ENCODE assay signal across 19 cellular contexts in genomic region chr2:54271236-54271635, GRCh38. TPM values are rescaled to one million over a fixed set of nuclear protein-coding genes. Genes with fewer than 3 reads are reported as not detected.
"Had no signal": no experiment of that assay in that cellular context is flagged by ENCODE, and none has a peak within 500 bp of the region (broad histone marks: within the 10 kb centered on the region; RNA-seq: fewer than 3 reads in every experiment).

No MANE protein-coding gene starts in this region.

- H3K4me3 ChIP-seq: colonic mucosa, lung, neural progenitor cell, ovary, sigmoid colon, spleen, tibial artery, vagina had no signal

- DNase-seq: activated CD4-positive, alpha-beta T cell treated with anti-CD3 and anti-CD28 coated beads, Interleukin-2, amount 50 U/mL, for 1 hour; activated CD8-positive, alpha-beta memory T cell treated with anti-CD3 and anti-CD28 coated beads for 24 hours; activated gamma-delta T cell treated with Interleukin-2 at 50 U/mL for 16 hours; amygdala; central memory CD4-positive, alpha-beta T cell; colonic mucosa; left colon; midbrain; ovary; sigmoid colon; spleen; stimulated activated CD4-positive, alpha-beta T cell treated with anti-CD3 and anti-CD28 coated beads, Interleukin-1b, Interleukin-23, amount 100 ng/mL, for 48 hours; tibial artery had no signal

- H2AFZ ChIP-seq: neural progenitor cell had no signal

- H3K4me2 ChIP-seq: neural progenitor cell had no signal

- H3K27me3 ChIP-seq: colonic mucosa, neural progenitor cell, ovary, sigmoid colon, spleen, tibial artery, vagina had no signal

- ATAC-seq: esophagus mucosa, left colon had no signal

- FAIRE-seq: islet of Langerhans had no signal

- H3K27ac ChIP-seq: colonic mucosa, neural progenitor cell, ovary, sigmoid colon, tibial artery, vagina had no signal

- H3K9me3 ChIP-seq: colonic mucosa, ovary, sigmoid colon, spleen, tibial artery, vagina had no signal

- H3K4me1 ChIP-seq: colonic mucosa, neural progenitor cell, sigmoid colon, tibial artery, vagina had no signal

- H3K9ac ChIP-seq: neural progenitor cell had no signal

- H3K36me3 ChIP-seq: colonic mucosa, neural progenitor cell, ovary, sigmoid colon, tibial artery, vagina had no signal

RNA-seq across cellular contexts. Expression of gene TSPYL6, which starts 15.2 kb away (rescaled TPM):
- total RNA-seq: colonic mucosa, esophagus mucosa, left colon, myocyte, vagina had no signal
- polyA plus RNA-seq: lung, sigmoid colon, spleen had no signal
